ENCODE assay signal across 15 cellular contexts in genomic region chr5:10652151-10652550, GRCh38.
"Had no signal": no experiment of that assay in that cellular context is flagged by ENCODE, and none has a peak within 500 bp of the region (broad histone marks: within the 10 kb centered on the region; RNA-seq: fewer than 3 reads in every experiment).

No MANE protein-coding gene starts in this region.

- H3K27me3 Mint-ChIP-seq: activated CD8-positive, alpha-beta memory T cell treated with anti-CD3 and anti-CD28 coated beads, Interleukin-2, amount 10 ng/mL, durations not matched to agents 7 days and 5 days; activated naive CD8-positive, alpha-beta T cell; activated T-cell treated with anti-CD3 and anti-CD28 coated beads, Interleukin-2, amount 50 U/mL, for 24 hours; stimulated activated memory B cell treated with anti-CD40 and anti-IgM and Interleukin-4, amounts not matched to agents 10 μg/mL and 1 μg/mL and 100 μg/mL, for 72 hours had no signal

- H3K4me3 ChIP-seq: gastrocnemius medialis, neural progenitor cell, pancreas, smooth muscle cell, transverse colon had no signal

- H3K36me3 ChIP-seq: gastrocnemius medialis, neural progenitor cell, pancreas, transverse colon had no signal

- H3K27ac ChIP-seq: gastrocnemius medialis, neural progenitor cell, pancreas, transverse colon had no signal

- H3K4me3 Mint-ChIP-seq: activated CD8-positive, alpha-beta memory T cell treated with anti-CD3 and anti-CD28 coated beads, Interleukin-2, amount 10 ng/mL, durations not matched to agents 7 days and 5 days; activated naive CD8-positive, alpha-beta T cell; activated T-cell treated with anti-CD3 and anti-CD28 coated beads, Interleukin-2, amount 50 U/mL, for 24 hours; neural progenitor cell; stimulated activated memory B cell treated with anti-CD40 and anti-IgM and Interleukin-4, amounts not matched to agents 10 μg/mL and 1 μg/mL and 100 μg/mL, for 72 hours had no signal

- H3K9me3 ChIP-seq: gastrocnemius medialis, pancreas, transverse colon had no signal

- H3K9me3 Mint-ChIP-seq: activated T-cell treated with anti-CD3 and anti-CD28 coated beads, Interleukin-2, amount 50 U/mL, for 24 hours; stimulated activated memory B cell treated with anti-CD40 and anti-IgM and Interleukin-4, amounts not matched to agents 10 μg/mL and 1 μg/mL and 100 μg/mL, for 72 hours had no signal

- H3K4me1 ChIP-seq: pancreas, transverse colon had no signal

- H3K4me1 Mint-ChIP-seq: activated CD8-positive, alpha-beta memory T cell treated with anti-CD3 and anti-CD28 coated beads, Interleukin-2, amount 10 ng/mL, durations not matched to agents 7 days and 5 days had no signal

- H3K9ac ChIP-seq: neural progenitor cell had no signal

- DNase-seq: activated CD4-positive, alpha-beta T cell treated with anti-CD3 and anti-CD28 coated beads, Interleukin-2, amount 50 U/mL, for 4 hours; activated CD8-positive, alpha-beta memory T cell treated with anti-CD3 and anti-CD28 coated beads, Interleukin-2, amount 10 ng/mL, durations not matched to agents 7 days and 5 days; activated gamma-delta T cell; amygdala; gastrocnemius medialis; islet precursor cell; pancreas; transverse colon had no signal

- H3K27ac Mint-ChIP-seq: activated CD8-positive, alpha-beta memory T cell treated with anti-CD3 and anti-CD28 coated beads, Interleukin-2, amount 10 ng/mL, durations not matched to agents 7 days and 5 days; activated naive CD8-positive, alpha-beta T cell; activated T-cell treated with anti-CD3 and anti-CD28 coated beads, Interleukin-2, amount 50 U/mL, for 24 hours; neural progenitor cell had no signal

- H3K27me3 ChIP-seq: gastrocnemius medialis, neural progenitor cell had no signal

- ATAC-seq: activated CD4-positive, CD25-positive, alpha-beta regulatory T cell treated with anti-CD3 and anti-CD28 coated beads, Interleukin-2, amount 50 U/mL, for 24 hours; activated CD8-positive, alpha-beta memory T cell treated with anti-CD3 and anti-CD28 coated beads, Interleukin-2, amount 10 ng/mL, durations not matched to agents 7 days and 5 days; left lobe of liver; stimulated activated memory B cell treated with anti-CD40 and anti-IgM and Interleukin-4, amounts not matched to agents 10 μg/mL and 1 μg/mL and 100 μg/mL, for 72 hours had no signal

- H3K36me3 Mint-ChIP-seq: activated naive CD8-positive, alpha-beta T cell had no signal
